In genomic region chr15:85582719-85583089, GRCh38 we compare ENCODE assay signal across 8 cellular contexts.
A peak's percentile ranks its signal among the peaks of the same experiment; 100 is the strongest.
DNase-seq lines count a peak whose midpoint lies in the region; ATAC-seq and TF ChIP-seq lines count a peak whose summit lies in the region.

No MANE protein-coding gene starts in this region.

- peak; percentile 65 for DNase-seq in NK-92 treated with Interleukin-12 subunit alpha and Interleukin-12 subunit beta, amount 100 ng/mL, for 24 hours (lab: John Stamatoyannopoulos, UW)
- DNase-seq in NK-92 (lab: John Stamatoyannopoulos, UW; ENCODE audit: unreplicated experiment): no peak
- DNase-seq in HUDEP-2 (lab: John Stamatoyannopoulos, UW; ENCODE audit: unreplicated experiment in 76 of 76): peak in 74 of 76 experiments; percentile 14 to 88 (median 71)
- peak; percentile 34 for DNase-seq in activated CD8-positive, alpha-beta memory T cell treated with anti-CD3 and anti-CD28 coated beads, Interleukin-2, amount 50 U/mL, for 24 hours (ENCODE audit: extremely low read depth)
- DNase-seq in fibroblast of the aortic adventitia (ENCODE audit: low read depth): peak; percentile 49
- DNase-seq in sciatic nerve (ENCODE audit: low spot score): peak; percentile 80
- DNase-seq in 8988T: no peak
- no peak for DNase-seq in NCI-H510A (lab: John Stamatoyannopoulos, UW)

- H3K4me3 ChIP-seq in fibroblast of the aortic adventitia (ENCODE audit: low read depth, low read length): peak overlapping the region; percentile 54

- ATAC-seq in sciatic nerve: peak; percentile 77

- no peak for TF ChIP-seq CTCF in fibroblast of the aortic adventitia (IDR thresholded peaks at IDR 0.05; ENCODE audit: insufficient read depth, low read length)

- intact Hi-C loops in sciatic nerve (cut with DNase I): loop anchor here (5.0 kb wide), 1 partner anchor 90 kb away; no protein-coding TSS in a partner anchor

Comparison
In these comparisons a context has a peak if more than half of its experiments do, and no peak if none do; other contexts are left out.
1. DNase-seq: peak in NK-92 treated with Interleukin-12 subunit alpha and Interleukin-12 subunit beta, amount 100 ng/mL, for 24 hours (single experiment), HUDEP-2 (74 of 76), activated CD8-positive, alpha-beta memory T cell treated with anti-CD3 and anti-CD28 coated beads, Interleukin-2, amount 50 U/mL, for 24 hours (single experiment), fibroblast of the aortic adventitia (single experiment) and sciatic nerve (single experiment); none in NK-92 (single experiment), 8988T (single experiment) and NCI-H510A (single experiment).